Comparison of ENCODE assay signal across 30 cellular contexts in genomic region chr1:198780376-198780775, GRCh38.
DNase-seq lines count a peak whose midpoint lies in the region; ATAC-seq and TF ChIP-seq lines count a peak whose summit lies in the region.
"Had no signal": no experiment of that assay in that cellular context is flagged by ENCODE, and none has a peak within 500 bp of the region (broad histone marks: within the 10 kb centered on the region; RNA-seq: fewer than 3 reads in every experiment).

No MANE protein-coding gene starts in this region.

- ATAC-seq in naive thymus-derived CD8-positive, alpha-beta T cell = no peak
- ATAC-seq: activated CD4-positive, alpha-beta T cell treated with anti-CD3 and anti-CD28 coated beads for 36 hours; activated CD8-positive, alpha-beta T cell treated with anti-CD3 and anti-CD28 coated beads, Interleukin-2, amount 10 ng/mL, durations not matched to agents 7 days and 5 days; activated T-helper 17 cell treated with anti-CD3 and anti-CD28 coated beads, Interleukin-2, amount 50 U/mL, for 72 hours; left ventricle myocardium superior; sciatic nerve had no signal

- no peaks in the 10 kb centered on the region for H3K27me3 Mint-ChIP-seq in naive thymus-derived CD8-positive, alpha-beta T cell
- H3K27me3 Mint-ChIP-seq: activated CD4-positive, alpha-beta T cell treated with anti-CD3 and anti-CD28 coated beads for 36 hours; activated T-helper 17 cell treated with anti-CD3 and anti-CD28 coated beads, Interleukin-2, amount 50 U/mL, for 72 hours; naive B cell had no signal

- H3K27ac Mint-ChIP-seq in naive thymus-derived CD8-positive, alpha-beta T cell = no peak overlapping the region
- H3K27ac Mint-ChIP-seq: activated CD4-positive, alpha-beta T cell treated with anti-CD3 and anti-CD28 coated beads for 36 hours; activated CD8-positive, alpha-beta T cell treated with anti-CD3 and anti-CD28 coated beads, Interleukin-2, amount 10 ng/mL, durations not matched to agents 7 days and 5 days; activated naive CD4-positive, alpha-beta T cell treated with anti-CD3 and anti-CD28 coated beads, Interleukin-2, amount 10 ng/mL, durations not matched to agents 7 days and 5 days; activated T-helper 17 cell treated with anti-CD3 and anti-CD28 coated beads, Interleukin-2, amount 50 U/mL, for 72 hours; HFFc6; mesothelial cell of epicardium; naive B cell had no signal

- H3K36me3 Mint-ChIP-seq in naive thymus-derived CD8-positive, alpha-beta T cell = no peaks in the 10 kb centered on the region
- H3K36me3 Mint-ChIP-seq: activated naive CD4-positive, alpha-beta T cell treated with anti-CD3 and anti-CD28 coated beads, Interleukin-2, amount 10 ng/mL, durations not matched to agents 7 days and 5 days; mesothelial cell of epicardium; naive B cell had no signal

- H3K4me3 Mint-ChIP-seq in naive thymus-derived CD8-positive, alpha-beta T cell = no peak overlapping the region
- H3K4me3 Mint-ChIP-seq: activated CD4-positive, alpha-beta T cell treated with anti-CD3 and anti-CD28 coated beads for 36 hours; activated CD8-positive, alpha-beta T cell treated with anti-CD3 and anti-CD28 coated beads, Interleukin-2, amount 10 ng/mL, durations not matched to agents 7 days and 5 days; activated naive CD4-positive, alpha-beta T cell treated with anti-CD3 and anti-CD28 coated beads, Interleukin-2, amount 10 ng/mL, durations not matched to agents 7 days and 5 days; activated T-helper 17 cell treated with anti-CD3 and anti-CD28 coated beads, Interleukin-2, amount 50 U/mL, for 72 hours; HFFc6; mesothelial cell of epicardium; naive B cell had no signal

- H3K9me3 ChIP-seq in SJCRH30 (replicated peaks) = no peaks in the 10 kb centered on the region
- H3K9me3 ChIP-seq: adrenal gland, neutrophil, tibial artery had no signal

- POLR2A ChIA-PET in naive thymus-derived CD8-positive, alpha-beta T cell (lab: Charles Lee) = no interaction called here
- POLR2A ChIA-PET in GM10248 (lab: Yijun Ruan, JAX) = no interaction called here

- H3K36me3 ChIP-seq in SJCRH30 = no peaks in the 10 kb centered on the region
- H3K36me3 ChIP-seq: adrenal gland, neutrophil, tibial artery had no signal

- TF ChIP-seq CTCF in choroid plexus epithelial cell (conservative IDR thresholded peaks at IDR 0.05; ENCODE audit: low read depth, low read length) = no peak
- no peak for TF ChIP-seq CTCF in GM10248 (IDR thresholded peaks at IDR 0.05; ENCODE audit: control extremely low read depth, extremely low read depth, low read depth, missing control alignments)

- no peaks in the 10 kb centered on the region for H3K27me3 ChIP-seq in SJCRH30
- H3K27me3 ChIP-seq: adrenal gland, neutrophil, tibial artery had no signal

- CTCF ChIA-PET in GM10248 (lab: Yijun Ruan, JAX) = interaction anchor here (0.8 kb wide), 1 partner anchor 441 kb away, joined by 3 read pairs; no protein-coding TSS in a partner anchor

- H3K4me3 ChIP-seq in choroid plexus epithelial cell (ENCODE audit: low read depth, low read length) (no peak overlapping the region), SJCRH30 (no peak overlapping the region)
- H3K4me3 ChIP-seq: adrenal gland, PC-9, tibial artery had no signal

- no peaks in the 10 kb centered on the region for H3K4me1 ChIP-seq in SJCRH30
- H3K4me1 ChIP-seq: tibial artery had no signal

- no peak overlapping the region for H3K27ac ChIP-seq in SJCRH30
- H3K27ac ChIP-seq: adrenal gland, C4-2B, neutrophil, PC-9, tibial artery had no signal

- DNase-seq in HT1080 (ENCODE audit: low read depth) = peak; percentile 68
- DNase-seq in choroid plexus epithelial cell (ENCODE audit: low read depth) = peak; percentile 59
- DNase-seq in lung microvascular endothelial cell (ENCODE audit: low read depth in 2 of 2) = peak; percentile 62 to 87
- DNase-seq in naive thymus-derived CD8-positive, alpha-beta T cell = no peak
- no peak for DNase-seq in NCI-H446 (lab: John Stamatoyannopoulos, UW)
- no peak for DNase-seq in SJCRH30
- no peak for DNase-seq in GM10248 (ENCODE audit: extremely low spot score)
- DNase-seq: activated CD4-positive, alpha-beta T cell treated with anti-CD3 and anti-CD28 coated beads for 36 hours; activated CD8-positive, alpha-beta T cell treated with anti-CD3 and anti-CD28 coated beads, Interleukin-2, amount 10 ng/mL, durations not matched to agents 7 days and 5 days; activated naive CD4-positive, alpha-beta T cell treated with anti-CD3 and anti-CD28 coated beads, Interleukin-2, amount 10 ng/mL, durations not matched to agents 7 days and 5 days; adrenal gland; COR-L47; DMS53; effector CD4-positive, alpha-beta T cell; GOT3; HFFc6; left ventricle myocardium superior; naive B cell; NCI-H1092 treated with DMSO at 0.1 percent for 48 hours; NCI-H187; NCI-H69; PC-9; SHP77; stimulated activated CD4-positive, alpha-beta T cell treated with anti-CD3 and anti-CD28 coated beads, Interleukin-4, amount 100 ng/mL, for 24 hours; tibial artery had no signal

- H3K4me1 Mint-ChIP-seq in naive thymus-derived CD8-positive, alpha-beta T cell = peaks cover 4 to 15% (median 5%) of the 10 kb centered on the region in 4 donors
- H3K4me1 Mint-ChIP-seq: mesothelial cell of epicardium had no signal

- H3K9me3 Mint-ChIP-seq in naive thymus-derived CD8-positive, alpha-beta T cell = no peaks in the 10 kb centered on the region
- H3K9me3 Mint-ChIP-seq: activated naive CD4-positive, alpha-beta T cell treated with anti-CD3 and anti-CD28 coated beads, Interleukin-2, amount 10 ng/mL, durations not matched to agents 7 days and 5 days; activated T-helper 17 cell treated with anti-CD3 and anti-CD28 coated beads, Interleukin-2, amount 50 U/mL, for 72 hours; HFFc6; naive B cell had no signal

Comparison
In these comparisons a context has a peak if more than half of its experiments do, and no peak if none do; other contexts are left out.
1. DNase-seq: peak in HT1080 (single experiment), choroid plexus epithelial cell (single experiment) and lung microvascular endothelial cell (2 of 2); none in naive thymus-derived CD8-positive, alpha-beta T cell (0 of 10), NCI-H446 (0 of 2), SJCRH30 (0 of 2) and GM10248 (single experiment).